Comparison of ENCODE assay signal across 8 cellular contexts in genomic region chr6:52363222-52363867, GRCh38. TPM values are rescaled to one million over a fixed set of nuclear protein-coding genes. Genes with fewer than 3 reads are reported as not detected.
DNase-seq lines count a peak whose midpoint lies in the region; ATAC-seq and TF ChIP-seq lines count a peak whose summit lies in the region.

No MANE protein-coding gene starts in this region.

- DNase-seq in AG10803 (ENCODE audit: low read depth) (no peak), naive B cell (no peak), NOMO-1 treated with DMSO at 0.1 percent for 48 hours (lab: John Stamatoyannopoulos, UW; ENCODE audit: unreplicated experiment) (no peak), AG08395 (ENCODE audit: low spot score) (no peak)

- no peak for ATAC-seq in naive B cell (ENCODE audit: low read depth in 2 of 2)
- ATAC-seq in GM18519 (IDR thresholded peaks at IDR 0.05; ENCODE audit: low FRiP score, unreplicated experiment), result no peak
- ATAC-seq in GM21786 (IDR thresholded peaks at IDR 0.05; ENCODE audit: unreplicated experiment), result no peak

- H3K4me1 ChIP-seq in KMS-11 (ENCODE audit: low read depth, poor library complexity, severe bottlenecking), result peaks cover 7% of the 10 kb centered on the region

- H3K4me3 ChIP-seq in AG10803 (ENCODE audit: low read length), result peak overlapping the region; percentile 82
- no peak overlapping the region for H3K4me3 ChIP-seq in KMS-11 (IDR thresholded peaks at IDR 0.05; ENCODE audit: insufficient read depth, low read depth, low read length)

- peaks cover 27% of the 10 kb centered on the region for H3K4me1 Mint-ChIP-seq in dendritic cell treated with granulocyte-macrophage colony-stimulating factor and Interleukin-4, amounts not matched to agents 40 ng/mL and 50 ng/mL, for 4 days (ENCODE audit: low read depth)
- H3K4me1 Mint-ChIP-seq in naive B cell, result peaks cover 21 to 29% (median 22%) of the 10 kb centered on the region in 3 donors

- no peak overlapping the region for H2AFZ ChIP-seq in KMS-11 (ENCODE audit: low read depth)

- no peaks in the 10 kb centered on the region for H3K36me3 ChIP-seq in KMS-11 (ENCODE audit: insufficient read depth)

- no peak for TF ChIP-seq CTCF in AG10803 (conservative IDR thresholded peaks at IDR 0.05; ENCODE audit: low read length)
- no peak for TF ChIP-seq CTCF in KMS-11 (conservative IDR thresholded peaks at IDR 0.05; ENCODE audit: low read depth, low read length)

- no peaks in the 10 kb centered on the region; the same call in 1 of the 2 replicates for H3K79me2 ChIP-seq in KMS-11 (ENCODE audit: insufficient read depth, low read depth)

- no peak overlapping the region for H3K9ac ChIP-seq in KMS-11

- peak overlapping the region; percentile 83 for H3K27ac Mint-ChIP-seq in dendritic cell treated with granulocyte-macrophage colony-stimulating factor and Interleukin-4, amounts not matched to agents 40 ng/mL and 50 ng/mL, for 4 days
- peak overlapping the region in 5 of 6 donors; percentile 48 to 99 (median 94) for H3K27ac Mint-ChIP-seq in naive B cell

- peaks cover 34% of the 10 kb centered on the region for H3K36me3 Mint-ChIP-seq in dendritic cell treated with granulocyte-macrophage colony-stimulating factor and Interleukin-4, amounts not matched to agents 40 ng/mL and 50 ng/mL, for 4 days (ENCODE audit: low read depth)
- no peaks in the 10 kb centered on the region for H3K36me3 Mint-ChIP-seq in naive B cell

- no peak overlapping the region for H3K27ac ChIP-seq in KMS-11

- no peaks in the 10 kb centered on the region for H3K27me3 ChIP-seq in KMS-11 (ENCODE audit: insufficient read depth, low read depth)

- H3K9me3 Mint-ChIP-seq in dendritic cell treated with granulocyte-macrophage colony-stimulating factor and Interleukin-4, amounts not matched to agents 40 ng/mL and 50 ng/mL, for 4 days, result no peaks in the 10 kb centered on the region
- H3K9me3 Mint-ChIP-seq in naive B cell, result no peaks in the 10 kb centered on the region

- H3K4me2 ChIP-seq in KMS-11, result peak overlapping the region; percentile 75

- no peaks in the 10 kb centered on the region for H4K20me1 ChIP-seq in KMS-11 (ENCODE audit: insufficient read depth)

- H3K27me3 Mint-ChIP-seq in dendritic cell treated with granulocyte-macrophage colony-stimulating factor and Interleukin-4, amounts not matched to agents 40 ng/mL and 50 ng/mL, for 4 days, result no peaks in the 10 kb centered on the region
- no peaks in the 10 kb centered on the region for H3K27me3 Mint-ChIP-seq in naive B cell

- intact Hi-C loops in dendritic cell treated with granulocyte-macrophage colony-stimulating factor and Interleukin-4, amounts not matched to agents 40 ng/mL and 50 ng/mL, for 4 days (cut with micrococcal nuclease), result loop anchor here (5.0 kb wide), 1 partner anchor 214 kb away; the partner anchor contains the start of gene TRAM2

- H3K4me3 Mint-ChIP-seq in dendritic cell treated with granulocyte-macrophage colony-stimulating factor and Interleukin-4, amounts not matched to agents 40 ng/mL and 50 ng/mL, for 4 days, result peak overlapping the region; percentile 99
- peak overlapping the region; percentile 94 to 99 (median 97) for H3K4me3 Mint-ChIP-seq in naive B cell

RNA-seq across cellular contexts. Expression of gene PAQR8, which starts 1.4 kb away (rescaled TPM):
- 1 to 10 TPM; 2.4 to 6.2 (median 5.9) TPM for polyA plus RNA-seq in naive B cell (ENCODE audit: low read depth in 6 of 6)

RNA-seq across cellular contexts. Expression of gene EFHC1, which starts 56.8 kb away (rescaled TPM):
- polyA plus RNA-seq in naive B cell (ENCODE audit: low read depth in 6 of 6), result 10 to 100 TPM in 2 of 6 donors, 1 to 10 TPM in 4; 4.1 to 27.2 (median 8.4) TPM
